ENCODE assay signal across 22 cellular contexts in the genomic region with DNA sequence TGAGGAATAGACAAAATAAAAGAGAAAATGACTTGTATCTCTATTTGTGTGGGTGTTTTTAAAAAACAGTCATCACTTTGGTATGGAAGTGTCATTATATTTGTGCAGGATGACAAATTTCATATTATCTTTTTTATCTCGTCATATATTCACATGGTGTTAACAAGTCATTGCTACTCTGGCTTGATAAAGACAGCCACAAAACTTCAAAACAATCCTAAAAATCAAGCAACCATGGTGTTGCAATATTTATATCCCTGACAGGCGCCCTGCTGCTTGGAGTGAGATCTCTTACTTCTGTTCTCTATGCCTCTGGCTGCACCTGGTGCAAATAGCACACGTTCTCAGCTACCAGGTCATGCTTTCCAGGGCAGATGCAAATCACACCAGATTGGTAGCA.
"Had no signal": no experiment of that assay in that cellular context is flagged by ENCODE, and none has a peak within 500 bp of the region (broad histone marks: within the 10 kb centered on the region; RNA-seq: fewer than 3 reads in every experiment).

No MANE protein-coding gene starts in this region.

- H3K36me3 ChIP-seq: brain microvascular endothelial cell, colonic mucosa, lower lobe of right lung, tibial artery, uterus had no signal

- H3K4me1 ChIP-seq: colonic mucosa, foreskin keratinocyte, lower lobe of right lung, parathyroid adenoma, tibial artery, uterus had no signal

- DNase-seq: activated CD4-positive, alpha-beta T cell treated with anti-CD3 and anti-CD28 coated beads for 36 hours; activated CD4-positive, alpha-beta T cell treated with anti-CD3 and anti-CD28 coated beads, Interleukin-2, amount 50 U/mL, for 48 hours; activated naive CD4-positive, alpha-beta T cell; activated naive CD8-positive, alpha-beta T cell treated with anti-CD3 and anti-CD28 coated beads, Interleukin-2, amount 10 ng/mL, durations not matched to agents 7 days and 5 days; brain microvascular endothelial cell; colonic mucosa; endodermal cell; foreskin keratinocyte; islet precursor cell; left colon; lower lobe of right lung; stimulated activated CD4-positive, alpha-beta T cell treated with anti-CD3 and anti-CD28 coated beads, Interleukin-2, amount 100 ng/mL, for 24 hours; stimulated activated naive CD8-positive, alpha-beta T cell treated with anti-CD3 and anti-CD28 coated beads, Interleukin-15, Interleukin-2, amounts not matched to agents 100 U/mL and 50 U/mL, for 24 hours; substantia nigra; T-helper 2 cell; tibial artery; uterus had no signal

- H3K27me3 ChIP-seq: brain microvascular endothelial cell, colonic mucosa, foreskin keratinocyte, hepatocyte, tibial artery, uterus had no signal

- H3K4me3 ChIP-seq: colonic mucosa, hepatocyte, lower lobe of right lung, tibial artery, uterus had no signal

- H3K27ac ChIP-seq: brain microvascular endothelial cell, colonic mucosa, epithelial cell of prostate, foreskin keratinocyte, hepatocyte, lower lobe of right lung, parathyroid adenoma, tibial artery, uterus had no signal

- ATAC-seq: activated CD4-positive, alpha-beta T cell treated with anti-CD3 and anti-CD28 coated beads for 36 hours; activated T-helper 17 cell treated with anti-CD3 and anti-CD28 coated beads, Interleukin-2, amount 50 U/mL, for 72 hours; foreskin keratinocyte; left colon; lower lobe of right lung; stimulated activated naive CD8-positive, alpha-beta T cell treated with anti-CD3 and anti-CD28 coated beads, Interleukin-15, Interleukin-2, amounts not matched to agents 100 U/mL and 50 U/mL, for 24 hours; WTC11 had no signal

- H3K9me3 ChIP-seq: colonic mucosa, lower lobe of right lung, tibial artery, uterus had no signal
